Comparison of ENCODE assay signal across 11 cellular contexts in the genomic region with DNA sequence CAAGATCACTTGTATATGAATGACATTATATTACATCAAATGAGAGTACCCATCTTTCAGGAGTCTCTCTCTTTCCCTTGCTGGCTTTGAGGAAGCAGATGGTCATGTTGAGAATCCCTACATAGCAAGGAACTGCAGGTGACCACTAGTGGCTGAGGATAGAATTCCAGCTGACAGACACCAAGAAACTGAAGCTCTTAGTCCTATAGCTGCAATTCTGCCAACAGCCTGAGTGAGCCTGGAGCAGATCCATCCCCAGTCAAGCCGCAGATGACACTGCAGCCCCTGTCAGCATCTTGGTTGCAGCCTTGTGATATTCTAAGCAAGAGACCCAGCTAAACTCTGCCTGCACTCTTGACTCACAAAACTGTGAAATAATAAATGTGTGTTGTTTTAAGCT.
DNase-seq lines count a peak whose midpoint lies in the region; ATAC-seq and TF ChIP-seq lines count a peak whose summit lies in the region.
"Had no signal": no experiment of that assay in that cellular context is flagged by ENCODE, and none has a peak within 500 bp of the region (broad histone marks: within the 10 kb centered on the region; RNA-seq: fewer than 3 reads in every experiment).

No MANE protein-coding gene starts in this region.

- intact Hi-C loops in HCT116 (cut with micrococcal nuclease), result no loop called here

- RAD21 ChIA-PET in HCT116 (lab: Charles Lee; ENCODE audit: low non-redundant PET in 1 of 2, low total read pairs in 2 of 2, uncharacterized antibody in 2 of 2, unreplicated experiment in 2 of 2), result no interaction called here

- no TSS peak for BruUV-seq in HCT116 (replicated peaks; lab: Mats Ljungman, UMichigan)

- H3K9ac ChIP-seq in HCT116 (ENCODE audit: low read length), result no peak overlapping the region

- peak; percentile 88 for ATAC-seq in HCT116
- no peak for ATAC-seq in GM18498 (IDR thresholded peaks at IDR 0.05; ENCODE audit: unreplicated experiment)
- no peak for ATAC-seq in HG03139 (IDR thresholded peaks at IDR 0.05; ENCODE audit: unreplicated experiment)

- CTCF ChIA-PET in HCT116 (lab: Charles Lee), result interaction anchor here (0.7 kb wide), 1 partner anchor 9 kb away, joined by 3 read pairs; no protein-coding TSS in a partner anchor

- H4K20me1 ChIP-seq in HCT116 (ENCODE audit: insufficient read depth), result no peaks in the 10 kb centered on the region

- H3K27ac ChIP-seq in HCT116 (ENCODE audit: low read depth, low read length), result no peak overlapping the region

- TF ChIP-seq CTCF in HCT116 (IDR thresholded peaks at IDR 0.05 in 2 of 3, conservative IDR thresholded peaks at IDR 0.05 in 1 of 3; ENCODE audit: borderline replicate concordance in 1 of 3, insufficient read depth in 1 of 3, low read depth in 2 of 3, low read length in 2 of 3), result peak; percentile 7 to 44 (median 41); a peak in 4 of 6 replicates

- H3K36me3 ChIP-seq in HCT116 (ENCODE audit: control insufficient read depth in 1 of 2, insufficient read depth in 2 of 2, low read length in 2 of 2), result no peaks in the 10 kb centered on the region

- no peak overlapping the region for H3K4me2 ChIP-seq in HCT116 (ENCODE audit: low read length)
- H3K4me2 ChIP-seq: smooth muscle cell had no signal

- no peaks in the 10 kb centered on the region; a peak in 1 of 4 replicates for H3K9me3 ChIP-seq in HCT116 (ENCODE audit: control insufficient read depth in 1 of 2, insufficient read depth in 1 of 2, low read depth in 1 of 2, low read length in 2 of 2)

- POLR2A ChIA-PET in HCT116 (lab: Charles Lee), result no interaction called here

- TF ChIP-seq POLR2A in HCT116 (IDR thresholded peaks at IDR 0.05; ENCODE audit: borderline replicate concordance, extremely low read depth, insufficient read depth, insufficient read length), result no peak

- no peaks in the 10 kb centered on the region for H3K79me2 ChIP-seq in HCT116 (ENCODE audit: insufficient read depth, low read length)

- no peak; the same call in 1 of the 2 replicates for TF ChIP-seq RAD21 in HCT116 (IDR thresholded peaks at IDR 0.05; ENCODE audit: low read depth)

- no peaks in the 10 kb centered on the region for H3K27me3 ChIP-seq in HCT116 (ENCODE audit: insufficient read depth, low read length)

- no peaks in the 10 kb centered on the region for H3K9me2 ChIP-seq in HCT116 (ENCODE audit: insufficient read depth)

- H3K4me1 ChIP-seq in HCT116 (ENCODE audit: control insufficient read depth in 1 of 2, insufficient read depth in 2 of 2, low read length in 2 of 2), result no peaks in the 10 kb centered on the region

- H3K4me3 ChIP-seq in HCT116 (replicated peaks in 1 of 2; ENCODE audit: low read depth in 1 of 2, low read length in 2 of 2), result no peak overlapping the region
- H3K4me3 ChIP-seq: smooth muscle cell had no signal

- peak; percentile 26 for DNase-seq in DMS 273 treated with DMSO at 0.1 percent for 48 hours (lab: John Stamatoyannopoulos, UW)
- DNase-seq in HCT116 (ENCODE audit: low read depth, low spot score), result peak; percentile 28
- peak; percentile 87 for DNase-seq in RKO (ENCODE audit: low spot score)
- DNase-seq in iPS DF 4.7 (ENCODE audit: extremely low read depth, low spot score), result peak; percentile 11
- DNase-seq in SKM-1 (lab: John Stamatoyannopoulos, UW; ENCODE audit: unreplicated experiment), result no peak
- no peak for DNase-seq in mesenteric fat pad (ENCODE audit: low spot score)
- DNase-seq: activated T-cell treated with anti-CD3 and anti-CD28 coated beads for 4 hours, aorta had no signal

- H2AFZ ChIP-seq in HCT116 (ENCODE audit: low read depth, low read length, poor library complexity, severe bottlenecking), result no peak overlapping the region

TF ChIP-seq in HCT116, 20 proteins besides CTCF, POLR2A, EP300 and RAD21:
- no peak for TF ChIP-seq YY1 (IDR thresholded peaks at IDR 0.05; ENCODE audit: extremely low read depth, insufficient replicate concordance, low read depth, low read length)
- TF ChIP-seq CEBPB (IDR thresholded peaks at IDR 0.05; ENCODE audit: low read depth), result no peak
- no peak for TF ChIP-seq EZH2 (IDR thresholded peaks at IDR 0.05)
- no peak for TF ChIP-seq FOSL1 (IDR thresholded peaks at IDR 0.05; ENCODE audit: low read depth)
- no peak for TF ChIP-seq ZFX (IDR thresholded peaks at IDR 0.05)
- TF ChIP-seq SIN3A (IDR thresholded peaks at IDR 0.05; ENCODE audit: low read depth), result no peak
- TF ChIP-seq, protein P1, sequence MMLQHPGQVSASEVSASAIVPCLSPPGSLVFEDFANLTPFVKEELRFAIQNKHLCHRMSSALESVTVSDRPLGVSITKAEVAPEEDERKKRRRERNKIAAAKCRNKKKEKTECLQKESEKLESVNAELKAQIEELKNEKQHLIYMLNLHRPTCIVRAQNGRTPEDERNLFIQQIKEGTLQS (IDR thresholded peaks at IDR 0.05), result no peak
- TF ChIP-seq EGR1 (IDR thresholded peaks at IDR 0.05; ENCODE audit: low read depth), result no peak
- no peak for TF ChIP-seq SP1 (IDR thresholded peaks at IDR 0.05; ENCODE audit: low read depth)
- TF ChIP-seq POLR2AphosphoS5 (IDR thresholded peaks at IDR 0.05; ENCODE audit: low read depth, low read length), result no peak
- TF ChIP-seq JUND (IDR thresholded peaks at IDR 0.05), result no peak
- TF ChIP-seq, protein P2, sequence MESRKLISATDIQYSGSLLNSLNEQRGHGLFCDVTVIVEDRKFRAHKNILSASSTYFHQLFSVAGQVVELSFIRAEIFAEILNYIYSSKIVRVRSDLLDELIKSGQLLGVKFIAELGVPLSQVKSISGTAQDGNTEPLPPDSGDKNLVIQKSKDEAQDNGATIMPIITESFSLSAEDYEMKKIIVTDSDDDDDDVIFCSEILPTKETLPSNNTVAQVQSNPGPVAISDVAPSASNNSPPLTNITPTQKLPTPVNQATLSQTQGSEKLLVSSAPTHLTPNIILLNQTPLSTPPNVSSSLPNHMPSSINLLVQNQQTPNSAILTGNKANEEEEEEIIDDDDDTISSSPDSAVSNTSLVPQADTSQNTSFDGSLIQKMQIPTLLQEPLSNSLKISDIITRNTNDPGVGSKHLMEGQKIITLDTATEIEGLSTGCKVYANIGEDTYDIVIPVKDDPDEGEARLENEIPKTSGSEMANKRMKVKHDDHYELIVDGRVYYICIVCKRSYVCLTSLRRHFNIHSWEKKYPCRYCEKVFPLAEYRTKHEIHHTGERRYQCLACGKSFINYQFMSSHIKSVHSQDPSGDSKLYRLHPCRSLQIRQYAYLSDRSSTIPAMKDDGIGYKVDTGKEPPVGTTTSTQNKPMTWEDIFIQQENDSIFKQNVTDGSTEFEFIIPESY (IDR thresholded peaks at IDR 0.05; ENCODE audit: extremely low read depth, insufficient replicate concordance, low read length), result no peak
- TF ChIP-seq, protein P3, sequence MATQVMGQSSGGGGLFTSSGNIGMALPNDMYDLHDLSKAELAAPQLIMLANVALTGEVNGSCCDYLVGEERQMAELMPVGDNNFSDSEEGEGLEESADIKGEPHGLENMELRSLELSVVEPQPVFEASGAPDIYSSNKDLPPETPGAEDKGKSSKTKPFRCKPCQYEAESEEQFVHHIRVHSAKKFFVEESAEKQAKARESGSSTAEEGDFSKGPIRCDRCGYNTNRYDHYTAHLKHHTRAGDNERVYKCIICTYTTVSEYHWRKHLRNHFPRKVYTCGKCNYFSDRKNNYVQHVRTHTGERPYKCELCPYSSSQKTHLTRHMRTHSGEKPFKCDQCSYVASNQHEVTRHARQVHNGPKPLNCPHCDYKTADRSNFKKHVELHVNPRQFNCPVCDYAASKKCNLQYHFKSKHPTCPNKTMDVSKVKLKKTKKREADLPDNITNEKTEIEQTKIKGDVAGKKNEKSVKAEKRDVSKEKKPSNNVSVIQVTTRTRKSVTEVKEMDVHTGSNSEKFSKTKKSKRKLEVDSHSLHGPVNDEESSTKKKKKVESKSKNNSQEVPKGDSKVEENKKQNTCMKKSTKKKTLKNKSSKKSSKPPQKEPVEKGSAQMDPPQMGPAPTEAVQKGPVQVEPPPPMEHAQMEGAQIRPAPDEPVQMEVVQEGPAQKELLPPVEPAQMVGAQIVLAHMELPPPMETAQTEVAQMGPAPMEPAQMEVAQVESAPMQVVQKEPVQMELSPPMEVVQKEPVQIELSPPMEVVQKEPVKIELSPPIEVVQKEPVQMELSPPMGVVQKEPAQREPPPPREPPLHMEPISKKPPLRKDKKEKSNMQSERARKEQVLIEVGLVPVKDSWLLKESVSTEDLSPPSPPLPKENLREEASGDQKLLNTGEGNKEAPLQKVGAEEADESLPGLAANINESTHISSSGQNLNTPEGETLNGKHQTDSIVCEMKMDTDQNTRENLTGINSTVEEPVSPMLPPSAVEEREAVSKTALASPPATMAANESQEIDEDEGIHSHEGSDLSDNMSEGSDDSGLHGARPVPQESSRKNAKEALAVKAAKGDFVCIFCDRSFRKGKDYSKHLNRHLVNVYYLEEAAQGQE (IDR thresholded peaks at IDR 0.05; ENCODE audit: low read depth), result no peak
- no peak for TF ChIP-seq SRF (IDR thresholded peaks at IDR 0.05; ENCODE audit: low read depth)
- TF ChIP-seq ZNF274 (IDR thresholded peaks at IDR 0.05; ENCODE audit: low read depth, low read length), result no peak
- TF ChIP-seq ELF1 (IDR thresholded peaks at IDR 0.05; ENCODE audit: borderline replicate concordance, low read depth), result no peak

Comparison
In these comparisons a context has a peak if more than half of its experiments do, and no peak if none do; other contexts are left out.
1. DNase-seq: peak in DMS 273 treated with DMSO at 0.1 percent for 48 hours (single experiment), HCT116 (single experiment), RKO (single experiment) and iPS DF 4.7 (single experiment); none in SKM-1 (single experiment) and mesenteric fat pad (single experiment).